Comparison of ENCODE assay signal across 22 cellular contexts in the genomic region with DNA sequence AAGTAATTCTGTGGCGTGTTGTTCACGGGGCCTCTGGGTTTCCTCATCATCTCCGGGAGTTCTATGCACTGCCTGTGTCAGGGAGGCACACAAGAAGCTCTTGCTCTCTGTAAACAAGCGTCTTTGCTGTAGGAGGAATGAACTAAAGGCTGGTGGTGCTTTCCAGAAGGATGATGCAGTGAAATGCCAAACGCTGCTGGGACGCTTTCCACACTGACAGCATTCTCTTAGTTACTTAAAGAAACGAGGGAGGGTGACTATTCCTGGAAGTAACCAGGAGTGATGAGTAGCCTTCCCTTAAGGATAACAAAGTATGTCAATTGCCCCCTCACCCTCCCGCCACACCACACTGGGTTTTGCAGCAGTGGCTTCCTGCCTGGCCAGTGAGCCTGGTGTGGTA. TPM values are rescaled to one million over a fixed set of nuclear protein-coding genes. Genes with fewer than 3 reads are reported as not detected.
DNase-seq lines count a peak whose midpoint lies in the region; ATAC-seq and TF ChIP-seq lines count a peak whose summit lies in the region.
"Had no signal": no experiment of that assay in that cellular context is flagged by ENCODE, and none has a peak within 500 bp of the region (broad histone marks: within the 10 kb centered on the region; RNA-seq: fewer than 3 reads in every experiment).

No MANE protein-coding gene starts in this region.

- H3K27me3 ChIP-seq in ACC112 (ENCODE audit: insufficient read depth, low read length), result no peaks in the 10 kb centered on the region
- H3K27me3 ChIP-seq in ectodermal cell (ENCODE audit: control insufficient read depth, insufficient read depth, low read length, poor library complexity, severe bottlenecking), result no peaks in the 10 kb centered on the region
- H3K27me3 ChIP-seq: right lobe of liver, vagina had no signal

- H3K9me3 ChIP-seq in ectodermal cell (ENCODE audit: control insufficient read depth, low read length), result no peaks in the 10 kb centered on the region
- H3K9me3 ChIP-seq: HAP-1, right lobe of liver, vagina had no signal

- H3K36me3 Mint-ChIP-seq in HFFc6 (ENCODE audit: low read depth) (no peaks in the 10 kb centered on the region), mesothelial cell of epicardium (no peaks in the 10 kb centered on the region)
- H3K36me3 Mint-ChIP-seq: activated naive CD4-positive, alpha-beta T cell treated with anti-CD3 and anti-CD28 coated beads, Interleukin-2, amount 50 U/mL, for 24 hours had no signal

- H3K4me3 Mint-ChIP-seq in HFFc6 (peak overlapping the region; percentile 14; the same call in 1 of the 2 replicates), mesothelial cell of epicardium (no peak overlapping the region)
- H3K4me3 Mint-ChIP-seq: activated B cell treated with CpG ODN at 0.5 μM for 24 hours; activated naive CD4-positive, alpha-beta T cell treated with anti-CD3 and anti-CD28 coated beads, Interleukin-2, amount 50 U/mL, for 24 hours; stimulated activated effector memory CD8-positive, alpha-beta T cell treated with anti-CD3 and anti-CD28 coated beads, Interleukin-12 subunit alpha, Interleukin-12 subunit beta, amount 100 ng/mL, for 72 hours had no signal

- no peaks in the 10 kb centered on the region for H3K79me2 ChIP-seq in ACC112 (ENCODE audit: control insufficient read depth, insufficient read depth, low read length, unreplicated experiment)

- DNase-seq in HFFc6 (peak; percentile 37), mesothelial cell of epicardium (ENCODE audit: low spot score in 2 of 2, unreplicated experiment in 2 of 2) (no peak), RPMI8226 (no peak), Right ventricle myocardium superior (no peak)
- DNase-seq: activated B cell treated with CpG ODN at 0.5 μM for 24 hours; cerebellar nuclear complex; left ventricle myocardium superior; NCI-H187 treated with DMSO at 0.1 percent for 48 hours; NCI-H526; PC-9; right lobe of liver; stimulated activated CD4-positive, alpha-beta T cell treated with anti-CD3 and anti-CD28 coated beads, Interleukin-4, amount 100 ng/mL, for 4 hours; SW 1271 had no signal

- peaks cover 6% of the 10 kb centered on the region; the same call in 1 of the 2 replicates for H3K27me3 Mint-ChIP-seq in HFFc6 (ENCODE audit: insufficient read depth)
- H3K27me3 Mint-ChIP-seq in mesothelial cell of epicardium (ENCODE audit: low read depth), result peaks cover 8% of the 10 kb centered on the region
- H3K27me3 Mint-ChIP-seq: activated naive CD4-positive, alpha-beta T cell treated with anti-CD3 and anti-CD28 coated beads, Interleukin-2, amount 50 U/mL, for 24 hours had no signal

- H3K4me1 ChIP-seq in ACC112 (ENCODE audit: control insufficient read depth, insufficient read depth, low read length, unreplicated experiment) (peaks cover 23% of the 10 kb centered on the region), ectodermal cell (ENCODE audit: control insufficient read depth, insufficient read depth, low read length) (peaks cover 7% of the 10 kb centered on the region)
- H3K4me1 ChIP-seq: HAP-1, right lobe of liver had no signal

- intact Hi-C loops in Right ventricle myocardium superior (cut with DNase I), result no loop called here

- H3K27ac Mint-ChIP-seq in HFFc6 (no peak overlapping the region), mesothelial cell of epicardium (peak overlapping the region; percentile 39)
- H3K27ac Mint-ChIP-seq: activated B cell treated with CpG ODN at 0.5 μM for 24 hours; activated naive CD4-positive, alpha-beta T cell treated with anti-CD3 and anti-CD28 coated beads, Interleukin-2, amount 50 U/mL, for 24 hours; nephron; stimulated activated effector memory CD8-positive, alpha-beta T cell treated with anti-CD3 and anti-CD28 coated beads, Interleukin-12 subunit alpha, Interleukin-12 subunit beta, amount 100 ng/mL, for 72 hours had no signal

- 59 to 63% methylated on average over 8 of the region's 8 CpGs for WGBS in ectodermal cell, 2 experiments

- H3K9me3 Mint-ChIP-seq in HFFc6 (no peaks in the 10 kb centered on the region), mesothelial cell of epicardium (no peaks in the 10 kb centered on the region)
- H3K9me3 Mint-ChIP-seq: activated B cell treated with CpG ODN at 0.5 μM for 24 hours; activated naive CD4-positive, alpha-beta T cell treated with anti-CD3 and anti-CD28 coated beads, Interleukin-2, amount 50 U/mL, for 24 hours; nephron; stimulated activated effector memory CD8-positive, alpha-beta T cell treated with anti-CD3 and anti-CD28 coated beads, Interleukin-12 subunit alpha, Interleukin-12 subunit beta, amount 100 ng/mL, for 72 hours had no signal

- H3K4me1 Mint-ChIP-seq in HFFc6 (ENCODE audit: low read depth), result peaks cover 49% of the 10 kb centered on the region
- peaks cover 3% of the 10 kb centered on the region for H3K4me1 Mint-ChIP-seq in mesothelial cell of epicardium

- peak overlapping the region; percentile 14 for H2AFZ ChIP-seq in ACC112 (ENCODE audit: low read length, unreplicated experiment)
- H2AFZ ChIP-seq: PC-9 had no signal

- TF ChIP-seq CTCF in HFFc6 (IDR thresholded peaks at IDR 0.05) (no peak), mesothelial cell of epicardium (IDR thresholded peaks at IDR 0.05; ENCODE audit: unreplicated experiment) (no peak)

- H3K4me3 ChIP-seq in ACC112 (ENCODE audit: low read depth, low read length), result peak overlapping the region; percentile 51
- H3K4me3 ChIP-seq in ectodermal cell (ENCODE audit: insufficient read depth, low read depth, low read length), result no peak overlapping the region
- H3K4me3 ChIP-seq: HAP-1, PC-9, right lobe of liver, vagina had no signal

- no peak for ATAC-seq in HG02798 (IDR thresholded peaks at IDR 0.05; ENCODE audit: poor library complexity, unreplicated experiment)
- no peak for ATAC-seq in HG02588 (IDR thresholded peaks at IDR 0.05; ENCODE audit: unreplicated experiment)
- ATAC-seq in Right ventricle myocardium superior (ENCODE audit: poor library complexity), result no peak
- ATAC-seq: left ventricle myocardium superior; right lobe of liver; stimulated activated effector memory CD8-positive, alpha-beta T cell treated with anti-CD3 and anti-CD28 coated beads, Interleukin-12 subunit alpha, Interleukin-12 subunit beta, amount 100 ng/mL, for 72 hours had no signal

- H3K27ac ChIP-seq in ACC112 (ENCODE audit: low read depth, low read length) (no peak overlapping the region; the same call in 1 of the 2 replicates), ectodermal cell (ENCODE audit: insufficient read depth, low read depth, low read length, poor library complexity, severe bottlenecking) (peak overlapping the region; percentile 60)
- H3K27ac ChIP-seq: PC-9, right lobe of liver, vagina had no signal

- H3K36me3 ChIP-seq in ACC112 (ENCODE audit: insufficient read depth, low read length), result no peaks in the 10 kb centered on the region
- H3K36me3 ChIP-seq in ectodermal cell (ENCODE audit: control insufficient read depth, insufficient read depth, low read length), result no peaks in the 10 kb centered on the region
- H3K36me3 ChIP-seq: HAP-1, right lobe of liver, vagina had no signal

RNA-seq across cellular contexts. Expression of a gene that starts 38.5 kb away (rescaled TPM):
- 10 to 100 TPM; 44.3 to 63.0 (median 56.6) TPM for total RNA-seq in HFFc6 (2021; fragmentation: NEBNext Ultra II Directional; extraction: Animal tissue kit (Norgen Biotek cat#: 25700))
- polyA plus RNA-seq in ectodermal cell (2013, experiment 1 of 4), result 84.0 TPM
- polyA plus RNA-seq in ectodermal cell (2013, experiment 2 of 4), result 78.7 TPM
- polyA plus RNA-seq in ectodermal cell (2013, experiment 3 of 4), result 60.5 TPM
- polyA plus RNA-seq in ectodermal cell (2013, experiment 4 of 4), result 60.7 TPM
- total RNA-seq in mesothelial cell of epicardium (45.8 to 54.6 TPM (median 52.9 TPM) in 3 replicates), Right ventricle myocardium superior (19.1 TPM)
